Comparison of ENCODE assay signal across 29 cellular contexts in the genomic region with DNA sequence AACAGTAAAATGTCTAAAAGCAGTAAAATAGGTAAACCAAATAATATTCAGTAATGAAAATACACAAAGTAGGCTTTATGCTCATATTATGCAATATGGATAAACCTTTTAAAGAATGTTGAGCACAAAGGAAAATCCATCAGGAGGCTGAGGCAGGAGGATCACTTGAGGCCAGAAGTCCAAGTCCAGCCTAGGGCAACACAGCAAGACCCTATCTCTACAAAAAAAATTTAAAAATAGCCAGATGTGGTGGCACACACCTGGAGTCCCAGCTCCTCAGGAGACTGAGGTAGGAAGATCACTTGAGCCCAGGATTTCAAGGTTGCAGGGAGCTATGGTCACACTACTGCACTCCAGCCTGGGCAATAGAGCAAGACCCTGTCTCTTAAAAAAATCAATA. TPM values are rescaled to one million over a fixed set of nuclear protein-coding genes. Genes with fewer than 3 reads are reported as not detected.
"Had no signal": no experiment of that assay in that cellular context is flagged by ENCODE, and none has a peak within 500 bp of the region (broad histone marks: within the 10 kb centered on the region; RNA-seq: fewer than 3 reads in every experiment).

No MANE protein-coding gene starts in this region.

- H3K36me3 Mint-ChIP-seq: activated naive CD4-positive, alpha-beta T cell treated with anti-CD3 and anti-CD28 coated beads, Interleukin-2, amount 10 ng/mL, durations not matched to agents 7 days and 5 days had no signal

- FAIRE-seq: bronchial epithelial cell had no signal

- H3K27ac ChIP-seq: ascending aorta, brain microvascular endothelial cell, coronary artery, dorsolateral prefrontal cortex, esophagus muscularis mucosa, foreskin keratinocyte, gastrocnemius medialis, heart left ventricle had no signal

- H3K27ac Mint-ChIP-seq: activated CD4-positive, alpha-beta memory T cell treated with anti-CD3 and anti-CD28 coated beads, Interleukin-2, amount 10 ng/mL, durations not matched to agents 7 days and 5 days; activated CD4-positive, alpha-beta T cell treated with anti-CD3 and anti-CD28 coated beads, Interleukin-2, amount 10 ng/mL, durations not matched to agents 7 days and 5 days; activated naive CD4-positive, alpha-beta T cell treated with anti-CD3 and anti-CD28 coated beads, Interleukin-2, amount 10 ng/mL, durations not matched to agents 7 days and 5 days; activated naive CD4-positive, alpha-beta T cell treated with anti-CD3 and anti-CD28 coated beads, Interleukin-2, amount 50 U/mL, for 72 hours; activated naive CD8-positive, alpha-beta T cell treated with anti-CD3 and anti-CD28 coated beads, Interleukin-2, amount 10 ng/mL, durations not matched to agents 7 days and 5 days; activated T-cell treated with anti-CD3 and anti-CD28 coated beads, Interleukin-2, amount 50 U/mL, for 24 hours; activated T-cell treated with anti-CD3 and anti-CD28 coated beads, Interleukin-2, amount 50 U/mL, for 72 hours; dendritic cell treated with granulocyte-macrophage colony-stimulating factor and Interleukin-4, amounts not matched to agents 40 ng/mL and 50 ng/mL, for 4 days; endodermal cell had no signal

- H3K4me1 Mint-ChIP-seq: activated CD4-positive, alpha-beta memory T cell treated with anti-CD3 and anti-CD28 coated beads, Interleukin-2, amount 10 ng/mL, durations not matched to agents 7 days and 5 days had no signal

- H3K36me3 ChIP-seq: ascending aorta, brain microvascular endothelial cell, esophagus muscularis mucosa, gastrocnemius medialis, heart left ventricle had no signal

- DNase-seq: activated CD4-positive, alpha-beta memory T cell treated with anti-CD3 and anti-CD28 coated beads, Interleukin-2, amount 10 ng/mL, durations not matched to agents 7 days and 5 days; activated CD4-positive, alpha-beta T cell treated with anti-CD3 and anti-CD28 coated beads for 1 hour; activated CD4-positive, alpha-beta T cell treated with anti-CD3 and anti-CD28 coated beads for 4 hours; activated CD4-positive, alpha-beta T cell treated with anti-CD3 and anti-CD28 coated beads, Interleukin-2, amount 10 ng/mL, durations not matched to agents 7 days and 5 days; activated CD4-positive, alpha-beta T cell treated with anti-CD3 and anti-CD28 coated beads, Interleukin-2, amount 50 U/mL, for 4 hours; activated CD8-positive, alpha-beta memory T cell treated with anti-CD3 and anti-CD28 coated beads, Interleukin-2, amount 50 U/mL, for 48 hours; activated gamma-delta T cell; activated naive CD4-positive, alpha-beta T cell; activated naive CD4-positive, alpha-beta T cell treated with anti-CD3 and anti-CD28 coated beads, Interleukin-2, amount 10 ng/mL, durations not matched to agents 7 days and 5 days; activated naive CD8-positive, alpha-beta T cell treated with anti-CD3 and anti-CD28 coated beads, Interleukin-2, amount 10 ng/mL, durations not matched to agents 7 days and 5 days; activated T-cell treated with anti-CD3 and anti-CD28 coated beads for 4 hours; activated T-cell treated with anti-CD3 and anti-CD28 coated beads, Interleukin-2, amount 50 U/mL, for 24 hours; activated T-cell treated with anti-CD3 and anti-CD28 coated beads, Interleukin-2, amount 50 U/mL, for 72 hours; brain microvascular endothelial cell; dorsolateral prefrontal cortex; effector memory CD4-positive, alpha-beta T cell; endodermal cell; foreskin keratinocyte; gastrocnemius medialis; glutamatergic neuron; heart left ventricle; T-helper 2 cell had no signal

- H3K27me3 Mint-ChIP-seq: dendritic cell treated with granulocyte-macrophage colony-stimulating factor and Interleukin-4, amounts not matched to agents 40 ng/mL and 50 ng/mL, for 4 days had no signal

- H3K9me3 ChIP-seq: gastrocnemius medialis had no signal

- H3K27me3 ChIP-seq: ascending aorta, brain microvascular endothelial cell, esophagus muscularis mucosa, gastrocnemius medialis had no signal

- H3K4me1 ChIP-seq: ascending aorta, foreskin keratinocyte had no signal

- ATAC-seq: activated naive CD4-positive, alpha-beta T cell treated with anti-CD3 and anti-CD28 coated beads, Interleukin-2, amount 50 U/mL, for 72 hours; activated T-cell treated with anti-CD3 and anti-CD28 coated beads, Interleukin-2, amount 50 U/mL, for 72 hours; foreskin keratinocyte; gastrocnemius medialis; heart left ventricle had no signal

- H3K4me3 Mint-ChIP-seq: activated CD4-positive, alpha-beta memory T cell treated with anti-CD3 and anti-CD28 coated beads, Interleukin-2, amount 10 ng/mL, durations not matched to agents 7 days and 5 days; activated CD4-positive, alpha-beta T cell treated with anti-CD3 and anti-CD28 coated beads, Interleukin-2, amount 10 ng/mL, durations not matched to agents 7 days and 5 days; activated naive CD4-positive, alpha-beta T cell treated with anti-CD3 and anti-CD28 coated beads, Interleukin-2, amount 10 ng/mL, durations not matched to agents 7 days and 5 days; activated naive CD8-positive, alpha-beta T cell treated with anti-CD3 and anti-CD28 coated beads, Interleukin-2, amount 10 ng/mL, durations not matched to agents 7 days and 5 days; activated T-cell treated with anti-CD3 and anti-CD28 coated beads, Interleukin-2, amount 50 U/mL, for 24 hours; activated T-cell treated with anti-CD3 and anti-CD28 coated beads, Interleukin-2, amount 50 U/mL, for 72 hours; central memory CD8-positive, alpha-beta T cell; dendritic cell treated with granulocyte-macrophage colony-stimulating factor and Interleukin-4, amounts not matched to agents 40 ng/mL and 50 ng/mL, for 4 days; endodermal cell had no signal

- H3K4me3 ChIP-seq: ascending aorta, coronary artery, dorsolateral prefrontal cortex, esophagus muscularis mucosa, gastrocnemius medialis, heart left ventricle had no signal

RNA-seq across cellular contexts. Expression of a gene that starts 17.7 kb away (rescaled TPM):
- total RNA-seq: activated CD4-positive, alpha-beta memory T cell treated with anti-CD3 and anti-CD28 coated beads, Interleukin-2, amount 10 ng/mL, durations not matched to agents 7 days and 5 days; activated CD4-positive, alpha-beta T cell treated with anti-CD3 and anti-CD28 coated beads, Interleukin-2, amount 10 ng/mL, durations not matched to agents 7 days and 5 days; activated naive CD4-positive, alpha-beta T cell treated with anti-CD3 and anti-CD28 coated beads, Interleukin-2, amount 50 U/mL, for 72 hours; activated T-cell treated with anti-CD3 and anti-CD28 coated beads, Interleukin-2, amount 50 U/mL, for 72 hours had no signal
